Comparison of ENCODE assay signal across 21 cellular contexts in the genomic region with DNA sequence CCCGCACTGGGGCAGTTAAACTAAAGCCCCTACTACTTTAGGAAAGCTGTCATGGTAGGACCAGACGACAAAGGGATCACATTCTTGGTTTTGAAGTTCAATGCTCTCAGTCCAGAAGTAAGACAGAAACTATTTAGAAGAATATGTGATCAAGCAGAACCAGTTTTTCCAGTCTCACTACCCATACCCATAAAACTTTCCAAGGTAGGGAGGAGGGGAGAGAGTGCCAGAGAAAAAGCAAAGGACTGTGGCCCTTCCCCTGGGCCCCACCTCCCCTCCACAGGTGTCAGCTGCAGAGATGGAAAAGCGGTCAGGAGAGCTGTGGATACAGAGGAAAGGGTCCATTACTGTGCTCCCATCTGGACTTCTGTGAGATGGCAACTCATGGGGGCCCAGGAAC.
DNase-seq lines count a peak whose midpoint lies in the region; ATAC-seq, FAIRE-seq and TF ChIP-seq lines count a peak whose summit lies in the region.
"Had no signal": no experiment of that assay in that cellular context is flagged by ENCODE, and none has a peak within 500 bp of the region (broad histone marks: within the 10 kb centered on the region; RNA-seq: fewer than 3 reads in every experiment).

No MANE protein-coding gene starts in this region.

- H3K27ac Mint-ChIP-seq in activated naive CD8-positive, alpha-beta T cell treated with anti-CD3 and anti-CD28 coated beads for 36 hours, result no peak overlapping the region
- H3K27ac Mint-ChIP-seq: stimulated activated naive CD8-positive, alpha-beta T cell treated with anti-CD3 and anti-CD28 coated beads, Interleukin-15, amount 100 ng/mL, for 72 hours had no signal

- H3K9me3 Mint-ChIP-seq in activated naive CD8-positive, alpha-beta T cell treated with anti-CD3 and anti-CD28 coated beads for 36 hours, result no peaks in the 10 kb centered on the region
- H3K9me3 Mint-ChIP-seq: stimulated activated naive CD8-positive, alpha-beta T cell treated with anti-CD3 and anti-CD28 coated beads, Interleukin-15, amount 100 ng/mL, for 72 hours had no signal

- ATAC-seq in left lung (peak; percentile 66), right cardiac atrium (no peak), HG02885 (IDR thresholded peaks at IDR 0.05; ENCODE audit: poor library complexity, unreplicated experiment) (no peak)
- ATAC-seq: stimulated activated naive CD8-positive, alpha-beta T cell treated with anti-CD3 and anti-CD28 coated beads, Interleukin-15, amount 100 ng/mL, for 72 hours had no signal

- WGBS in suprapubic skin, result 43% methylated on average over 3 of the region's 3 CpGs
- 96% methylated on average over 3 of the region's 3 CpGs for WGBS in right cardiac atrium

- TF ChIP-seq POLR2A in suprapubic skin (IDR thresholded peaks at IDR 0.05), result no peak

- H3K4me3 ChIP-seq in LNCaP clone FGC (ENCODE audit: low read depth, low read length) (peak overlapping the region; percentile 7; the same call in 1 of the 2 replicates), bronchial epithelial cell (ENCODE audit: low read depth, low read length) (no peak overlapping the region), left lung (no peak overlapping the region), suprapubic skin (no peak overlapping the region), right cardiac atrium (ENCODE audit: low read length) (no peak overlapping the region)

- DNase-seq in LNCaP clone FGC (ENCODE audit: low read depth), result peak; percentile 86
- DNase-seq in bronchial epithelial cell (ENCODE audit: low read depth), result peak; percentile 49
- DNase-seq in left lung, result no peak
- no peak for DNase-seq in suprapubic skin (ENCODE audit: low spot score in 2 of 2)
- no peak for DNase-seq in right cardiac atrium
- no peak for DNase-seq in activated naive CD8-positive, alpha-beta T cell treated with anti-CD3 and anti-CD28 coated beads for 36 hours
- DNase-seq: activated CD4-positive, alpha-beta T cell treated with anti-CD3 and anti-CD28 coated beads, Interleukin-2, amount 50 U/mL, for 4 hours; activated naive CD4-positive, alpha-beta T cell; aorta; hippocampal formation; Karpas-422; midbrain; NCI-H2171 treated with DMSO at 0.1 percent for 48 hours; NK-92 treated with Interleukin-12 subunit alpha and Interleukin-12 subunit beta, amount 100 ng/mL, for 24 hours; nucleus accumbens; stimulated activated naive CD8-positive, alpha-beta T cell treated with anti-CD3 and anti-CD28 coated beads, Interleukin-15, amount 100 ng/mL, for 72 hours; WERI-Rb-1 had no signal

- H3K4me1 Mint-ChIP-seq in activated naive CD8-positive, alpha-beta T cell treated with anti-CD3 and anti-CD28 coated beads for 36 hours, result no peaks in the 10 kb centered on the region
- H3K4me1 Mint-ChIP-seq: stimulated activated naive CD8-positive, alpha-beta T cell treated with anti-CD3 and anti-CD28 coated beads, Interleukin-15, amount 100 ng/mL, for 72 hours had no signal

- no peak for FAIRE-seq in bronchial epithelial cell (lab: Jason Lieb, UNC)
- FAIRE-seq: endometrium, G401.6, GM19239 had no signal

- no peaks in the 10 kb centered on the region for H3K4me1 ChIP-seq in left lung
- peaks cover 26% of the 10 kb centered on the region for H3K4me1 ChIP-seq in suprapubic skin
- H3K4me1 ChIP-seq in right cardiac atrium (ENCODE audit: control insufficient read depth, insufficient read depth, low read length), result no peaks in the 10 kb centered on the region

- H3K27ac ChIP-seq in left lung (no peak overlapping the region), suprapubic skin (peak overlapping the region; percentile 1), right cardiac atrium (ENCODE audit: low read length) (no peak overlapping the region)
- H3K27ac ChIP-seq: WERI-Rb-1 had no signal

- H3K36me3 ChIP-seq in bronchial epithelial cell (ENCODE audit: control insufficient read depth, insufficient read depth, low read length), result no peaks in the 10 kb centered on the region
- H3K36me3 ChIP-seq in left lung, result no peaks in the 10 kb centered on the region
- no peaks in the 10 kb centered on the region for H3K36me3 ChIP-seq in suprapubic skin
- H3K36me3 ChIP-seq: WERI-Rb-1 had no signal

- TF ChIP-seq EP300 in suprapubic skin (IDR thresholded peaks at IDR 0.05), result no peak

- intact Hi-C loops in left lung (cut with DNase I), result no loop called here
- intact Hi-C loops in right cardiac atrium (cut with DNase I), result no loop called here

- H3K9me3 ChIP-seq in left lung, result peaks cover 0 to 4% of the 10 kb centered on the region in 2 donors
- H3K9me3 ChIP-seq in suprapubic skin, result no peaks in the 10 kb centered on the region
- no peaks in the 10 kb centered on the region for H3K9me3 ChIP-seq in right cardiac atrium (ENCODE audit: control insufficient read depth, low read length)

- no peak overlapping the region for H3K4me3 Mint-ChIP-seq in activated naive CD8-positive, alpha-beta T cell treated with anti-CD3 and anti-CD28 coated beads for 36 hours
- H3K4me3 Mint-ChIP-seq: stimulated activated naive CD8-positive, alpha-beta T cell treated with anti-CD3 and anti-CD28 coated beads, Interleukin-15, amount 100 ng/mL, for 72 hours had no signal

- peaks cover 4% of the 10 kb centered on the region for H3K27me3 Mint-ChIP-seq in activated naive CD8-positive, alpha-beta T cell treated with anti-CD3 and anti-CD28 coated beads for 36 hours

- TF ChIP-seq CTCF in LNCaP clone FGC (IDR thresholded peaks at IDR 0.05; ENCODE audit: control insufficient read depth, extremely low read depth, insufficient read depth) (no peak), bronchial epithelial cell (IDR thresholded peaks at IDR 0.05; ENCODE audit: insufficient read depth, low read length, severe bottlenecking) (no peak), left lung (IDR thresholded peaks at IDR 0.05) (no peak), suprapubic skin (IDR thresholded peaks at IDR 0.05) (no peak)

- H3K36me3 Mint-ChIP-seq in activated naive CD8-positive, alpha-beta T cell treated with anti-CD3 and anti-CD28 coated beads for 36 hours, result no peaks in the 10 kb centered on the region

- H3K27me3 ChIP-seq in bronchial epithelial cell (ENCODE audit: control insufficient read depth, insufficient read depth, low read length), result no peaks in the 10 kb centered on the region
- H3K27me3 ChIP-seq in left lung, result no peaks in the 10 kb centered on the region
- no peaks in the 10 kb centered on the region for H3K27me3 ChIP-seq in suprapubic skin
- no peaks in the 10 kb centered on the region for H3K27me3 ChIP-seq in right cardiac atrium (ENCODE audit: control insufficient read depth, insufficient read depth)

Comparison
In these comparisons a context has a peak if more than half of its experiments do, and no peak if none do; other contexts are left out.
1. DNase-seq: peak in LNCaP clone FGC (single experiment) and bronchial epithelial cell (single experiment); none in left lung (0 of 2), suprapubic skin (0 of 2), right cardiac atrium (0 of 3) and activated naive CD8-positive, alpha-beta T cell treated with anti-CD3 and anti-CD28 coated beads for 36 hours (single experiment).